Comparison of ENCODE assay signal across 16 cellular contexts in the genomic region with DNA sequence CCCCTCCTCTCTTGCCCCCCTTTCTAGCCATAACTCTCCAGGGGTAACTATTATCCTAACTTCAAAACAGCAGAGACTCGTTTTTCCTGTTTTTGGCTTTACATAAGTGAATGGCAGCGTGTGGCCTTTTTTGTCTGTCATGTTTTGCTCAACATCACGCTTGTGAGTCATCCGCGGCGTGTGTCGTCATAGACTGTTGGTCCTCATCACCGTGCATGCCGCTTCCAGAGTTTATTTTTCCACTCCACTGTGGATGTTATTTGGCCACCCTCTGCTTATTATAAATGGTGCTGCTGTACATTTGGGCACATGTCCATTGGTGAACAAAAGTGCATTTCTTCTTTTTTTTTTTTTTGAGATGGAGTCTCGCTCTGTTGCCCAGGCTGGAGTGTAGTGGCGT. TPM values are rescaled to one million over a fixed set of nuclear protein-coding genes. Genes with fewer than 3 reads are reported as not detected.
DNase-seq lines count a peak whose midpoint lies in the region; TF ChIP-seq lines count a peak whose summit lies in the region.
"Had no signal": no experiment of that assay in that cellular context is flagged by ENCODE, and none has a peak within 500 bp of the region (broad histone marks: within the 10 kb centered on the region; RNA-seq: fewer than 3 reads in every experiment).

No MANE protein-coding gene starts in this region.

- H3K27me3 Mint-ChIP-seq in T-helper 2 cell treated with Interferon-gamma antibody and Interleukin-4, amounts not matched to agents 5 μg/mL and 100 μg/mL, for 36 hours (ENCODE audit: low read depth) = no peaks in the 10 kb centered on the region
- H3K27me3 Mint-ChIP-seq in chondrocyte (ENCODE audit: low read depth) = no peaks in the 10 kb centered on the region
- H3K27me3 Mint-ChIP-seq: activated naive CD8-positive, alpha-beta T cell had no signal

- no peaks in the 10 kb centered on the region for H3K9me3 Mint-ChIP-seq in T-helper 2 cell treated with Interferon-gamma antibody and Interleukin-4, amounts not matched to agents 5 μg/mL and 100 μg/mL, for 36 hours
- H3K9me3 Mint-ChIP-seq in chondrocyte (ENCODE audit: low read depth) = no peaks in the 10 kb centered on the region

- WGBS in spleen, 5 donors = 58 to 91% (median 73%) methylated on average over 11 of the region's 11 CpGs

- no peak for TF ChIP-seq CTCF in chondrocyte (IDR thresholded peaks at IDR 0.05)
- TF ChIP-seq CTCF in spleen (IDR thresholded peaks at IDR 0.05 in 8 of 11, conservative IDR thresholded peaks at IDR 0.05 in 3 of 11) = no peak

- H3K9me3 ChIP-seq in spleen = no peaks in the 10 kb centered on the region

- peaks cover 18 to 77% (median 51%) of the 10 kb centered on the region in 6 donors for H3K4me1 ChIP-seq in spleen

- H3K4me3 ChIP-seq in spleen = peak overlapping the region in 1 of 8 donors; percentile 55

- no peak overlapping the region for H3K4me3 Mint-ChIP-seq in T-helper 2 cell treated with Interferon-gamma antibody and Interleukin-4, amounts not matched to agents 5 μg/mL and 100 μg/mL, for 36 hours
- no peak overlapping the region for H3K4me3 Mint-ChIP-seq in chondrocyte (ENCODE audit: unreplicated experiment)
- H3K4me3 Mint-ChIP-seq: activated naive CD8-positive, alpha-beta T cell had no signal

- H3K4me1 Mint-ChIP-seq in T-helper 2 cell treated with Interferon-gamma antibody and Interleukin-4, amounts not matched to agents 5 μg/mL and 100 μg/mL, for 36 hours (ENCODE audit: low read depth) = peaks cover 54% of the 10 kb centered on the region
- H3K4me1 Mint-ChIP-seq in chondrocyte (ENCODE audit: low read depth) = peaks cover 30% of the 10 kb centered on the region

- intact Hi-C loops in spleen (cut with DNase I; ENCODE audit: low total_unique reads) = no loop called here

- peaks cover 0 to 74% (median 6%) of the 10 kb centered on the region in 6 donors for H3K36me3 ChIP-seq in spleen

- peaks cover 83% of the 10 kb centered on the region for H3K36me3 Mint-ChIP-seq in T-helper 2 cell treated with Interferon-gamma antibody and Interleukin-4, amounts not matched to agents 5 μg/mL and 100 μg/mL, for 36 hours (ENCODE audit: low read depth)
- H3K36me3 Mint-ChIP-seq in chondrocyte (ENCODE audit: low read depth) = peaks cover 15% of the 10 kb centered on the region

- TF ChIP-seq POLR2A in spleen (IDR thresholded peaks at IDR 0.05) = no peak

- no peaks in the 10 kb centered on the region for H3K27me3 ChIP-seq in spleen (replicated peaks in 1 of 7)

- H3K27ac ChIP-seq in spleen = peak overlapping the region in 7 of 8 donors; percentile 55 to 89 (median 81)

- peak overlapping the region; percentile 35 for H3K27ac Mint-ChIP-seq in T-helper 2 cell treated with Interferon-gamma antibody and Interleukin-4, amounts not matched to agents 5 μg/mL and 100 μg/mL, for 36 hours
- H3K27ac Mint-ChIP-seq in chondrocyte (ENCODE audit: unreplicated experiment) = peak overlapping the region; percentile 96
- H3K27ac Mint-ChIP-seq: activated naive CD8-positive, alpha-beta T cell had no signal

- DNase-seq in T-helper 2 cell treated with Interferon-gamma antibody and Interleukin-4, amounts not matched to agents 5 μg/mL and 100 μg/mL, for 36 hours (ENCODE audit: low spot score) = no peak
- DNase-seq in T-helper 2 cell = no peak
- DNase-seq in NCI-H510A treated with DMSO at 0.1 percent for 48 hours (lab: John Stamatoyannopoulos, UW) = peak; percentile 78
- DNase-seq in chondrocyte (ENCODE audit: low spot score) = no peak
- peak; percentile 88 for DNase-seq in spleen
- no peak for DNase-seq in stimulated activated CD4-positive, alpha-beta T cell treated with anti-CD3 and anti-CD28 coated beads, Interleukin-4, amount 100 ng/mL, for 4 hours
- no peak for DNase-seq in NCI-H446 treated with DMSO at 0.1 percent for 48 hours (lab: John Stamatoyannopoulos, UW)
- DNase-seq in SKM-1 treated with dmso at 0.1 percent for 144 hours (lab: John Stamatoyannopoulos, UW; ENCODE audit: unreplicated experiment) = no peak
- DNase-seq: ACHN, cortex of kidney, DND-41, Karpas-422, NCI-H526 treated with DMSO at 0.1 percent for 48 hours, small intestine had no signal

RNA-seq across cellular contexts. Expression of a gene that starts 52.5 kb away (rescaled TPM):
- total RNA-seq in chondrocyte (12.1 to 18.2 TPM (median 14.9 TPM) in 3 replicates), spleen (10 to 100 TPM; 34.5 to 65.4 (median 47.2) TPM)
- 1 to 10 TPM; 3.1 to 6.2 (median 3.7) TPM for polyA plus RNA-seq in spleen

RNA-seq across cellular contexts. Expression of a gene that starts 57.0 kb away (rescaled TPM):
- not detected in 3 replicates for total RNA-seq in chondrocyte
- total RNA-seq in spleen = 100 to 1,000 TPM; 136 to 412 (median 275) TPM
- 100 to 1,000 TPM in 1 of 3 donors, 10 to 100 TPM in 2; 79.2 to 108 (median 86.7) TPM for polyA plus RNA-seq in spleen
- polyA plus RNA-seq: neural cell had no signal

Comparison
In these comparisons a context has a peak if more than half of its experiments do, and no peak if none do; other contexts are left out.
1. DNase-seq: peak in NCI-H510A treated with DMSO at 0.1 percent for 48 hours (single experiment) and spleen (single experiment); none in T-helper 2 cell treated with Interferon-gamma antibody and Interleukin-4, amounts not matched to agents 5 μg/mL and 100 μg/mL, for 36 hours (single experiment), T-helper 2 cell (0 of 5), chondrocyte (single experiment), stimulated activated CD4-positive, alpha-beta T cell treated with anti-CD3 and anti-CD28 coated beads, Interleukin-4, amount 100 ng/mL, for 4 hours (0 of 2), NCI-H446 treated with DMSO at 0.1 percent for 48 hours (single experiment) and SKM-1 treated with dmso at 0.1 percent for 144 hours (single experiment).
2. RNA of a gene that starts 57.0 kb away (total RNA-seq): 136 to 412 TPM in spleen; not detected in chondrocyte; every median in the first group is over 100 times any median in the second.